In the genomic region with DNA sequence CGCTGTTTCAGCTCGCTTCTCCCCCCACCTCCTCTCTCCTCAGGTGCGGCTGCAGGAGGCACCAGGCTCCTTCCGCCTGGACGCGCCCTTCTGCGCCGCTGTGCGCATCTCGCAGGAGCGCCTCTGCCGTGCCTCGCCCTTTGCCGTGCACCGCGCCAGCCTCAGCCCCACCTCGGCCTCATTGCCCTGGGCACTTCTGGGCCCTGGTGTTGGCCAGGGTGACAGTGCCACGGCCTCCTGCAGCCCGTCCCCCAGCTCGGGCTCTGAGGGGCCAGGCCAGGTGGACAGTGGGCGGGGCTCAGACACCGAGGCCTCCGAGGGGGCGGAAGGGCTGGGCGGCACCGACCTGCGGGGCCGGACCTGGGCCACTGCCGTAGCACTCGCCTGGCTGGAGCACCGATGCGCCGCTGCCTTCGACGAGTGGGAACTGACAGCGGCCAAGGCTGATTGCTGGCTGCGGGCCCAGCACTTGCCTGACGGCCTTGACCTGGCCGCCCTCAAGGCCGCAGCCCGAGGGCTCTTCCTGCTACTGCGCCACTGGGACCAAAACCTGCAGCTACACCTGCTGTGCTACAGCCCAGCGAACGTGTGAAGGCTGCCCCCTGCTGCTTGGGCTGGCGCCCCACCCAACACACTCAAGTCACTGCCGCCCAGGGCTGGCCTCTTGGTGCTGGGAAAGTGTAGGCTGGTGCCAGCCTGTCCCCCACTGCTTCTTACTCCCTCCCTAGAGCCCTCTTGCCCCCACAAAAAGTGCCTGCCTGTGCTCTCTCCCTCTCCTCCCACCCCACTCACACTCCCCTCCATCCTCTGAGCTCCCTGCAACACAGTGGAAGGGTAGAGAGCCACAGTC, we compare ENCODE assay signal across 9 cellular contexts. TPM values are rescaled to one million over a fixed set of nuclear protein-coding genes. Genes with fewer than 3 reads are reported as not detected.
A peak's percentile ranks its signal among the peaks of the same experiment; 100 is the strongest.
DNase-seq lines count a peak whose midpoint lies in the region; TF ChIP-seq lines count a peak whose summit lies in the region.
"Had no signal": no experiment of that assay in that cellular context is flagged by ENCODE, and none has a peak within 500 bp of the region (broad histone marks: within the 10 kb centered on the region; RNA-seq: fewer than 3 reads in every experiment).

No MANE protein-coding gene starts in this region.

- 76 to 89% methylated on average over 35 to 46 of the region's 46 CpGs for WGBS in endodermal cell (ENCODE audit: insufficient coverage in 1 of 2, insufficient read length in 1 of 2), 2 experiments

- H3K27me3 ChIP-seq in endodermal cell (ENCODE audit: control insufficient read depth, insufficient read depth, low read length, poor library complexity, severe bottlenecking) = peaks cover 10% of the 10 kb centered on the region

- H3K9me3 ChIP-seq in endodermal cell (ENCODE audit: control insufficient read depth, low read length) = no peaks in the 10 kb centered on the region

- peaks cover 27% of the 10 kb centered on the region for H3K27me3 Mint-ChIP-seq in endodermal cell (ENCODE audit: insufficient read depth)
- H3K27me3 Mint-ChIP-seq in osteocyte (ENCODE audit: unreplicated experiment) = no peaks in the 10 kb centered on the region

- H3K36me3 Mint-ChIP-seq in endodermal cell (ENCODE audit: low read depth) (peaks cover 22% of the 10 kb centered on the region), osteocyte (ENCODE audit: unreplicated experiment) (peaks cover 25% of the 10 kb centered on the region)

- TF ChIP-seq CTCF in endodermal cell (conservative IDR thresholded peaks at IDR 0.05) = peak; percentile 46
- peak; percentile 14 for TF ChIP-seq CTCF in osteocyte (IDR thresholded peaks at IDR 0.05)

- H3K4me3 ChIP-seq in endodermal cell (ENCODE audit: low read length) = no peak overlapping the region

- H3K27ac ChIP-seq in endodermal cell (ENCODE audit: low read depth, low read length) = no peak overlapping the region

- no peak overlapping the region for H3K9ac ChIP-seq in endodermal cell (ENCODE audit: extremely low read depth, low read length, poor library complexity, severe bottlenecking)

- H3K9me3 Mint-ChIP-seq in endodermal cell (no peaks in the 10 kb centered on the region), osteocyte (ENCODE audit: unreplicated experiment) (no peaks in the 10 kb centered on the region)

- H3K4me3 Mint-ChIP-seq in endodermal cell = no peak overlapping the region
- H3K4me3 Mint-ChIP-seq in osteocyte (ENCODE audit: unreplicated experiment) = no peak overlapping the region

- H3K27ac Mint-ChIP-seq in endodermal cell (no peak overlapping the region), osteocyte (ENCODE audit: unreplicated experiment) (no peak overlapping the region)

- DNase-seq in EH (ENCODE audit: low read depth) (peak; percentile 28), NCI-H1105 treated with DMSO at 0.1 percent for 48 hours (lab: John Stamatoyannopoulos, UW) (peak; percentile 95), endodermal cell (peak; percentile 73), osteocyte (ENCODE audit: extremely low spot score, unreplicated experiment) (no peak), RKO (ENCODE audit: low spot score) (no peak), hippocampal formation (lab: John Stamatoyannopoulos, UW) (no peak), NCI-H345 (lab: John Stamatoyannopoulos, UW) (no peak), middle frontal gyrus (ENCODE audit: extremely low spot score, low spot score) (no peak)

- H3K36me3 ChIP-seq in endodermal cell (ENCODE audit: control insufficient read depth, insufficient read depth, low read length) = peaks cover 26% of the 10 kb centered on the region

- H3K4me1 Mint-ChIP-seq in endodermal cell = no peaks in the 10 kb centered on the region
- no peaks in the 10 kb centered on the region for H3K4me1 Mint-ChIP-seq in osteocyte (ENCODE audit: unreplicated experiment)

- no peaks in the 10 kb centered on the region for H3K4me1 ChIP-seq in endodermal cell (ENCODE audit: control insufficient read depth, insufficient read depth, low read length)

RNA-seq across cellular contexts. Expression of gene ALG3, which starts 7.1 kb away (rescaled TPM):
- 10 to 100 TPM; 37.3 to 42.5 TPM for total RNA-seq in endodermal cell
- 36.7 TPM for polyA plus RNA-seq in endodermal cell (2013, experiment 1 of 2)
- polyA plus RNA-seq in endodermal cell (2013, experiment 2 of 2) = 27.1 TPM
- total RNA-seq in osteocyte = 38.2 and 40.7 TPM in 2 replicates

RNA-seq across cellular contexts. Expression of gene EEF1AKMT4, which starts 7.8 kb away (rescaled TPM):
- 1 to 10 TPM; 4.5 to 5.2 TPM for total RNA-seq in endodermal cell
- polyA plus RNA-seq in endodermal cell (2013, experiment 1 of 2) = 3.1 TPM
- 1.9 TPM for polyA plus RNA-seq in endodermal cell (2013, experiment 2 of 2)
- 3.9 and 4.5 TPM in 2 replicates for total RNA-seq in osteocyte

RNA-seq across cellular contexts. Expression of gene VWA5B2, which starts 12.3 kb away (rescaled TPM):
- under 1 TPM; 0.62 to 0.97 TPM for total RNA-seq in endodermal cell
- 0.18 TPM for polyA plus RNA-seq in endodermal cell (2013, experiment 1 of 2)
- 0.21 TPM for polyA plus RNA-seq in endodermal cell (2013, experiment 2 of 2)
- 0.11 TPM in 1 of 2 replicates, not detected in the other for total RNA-seq in osteocyte

RNA-seq across cellular contexts. Expression of gene CAMK2N2, which starts 19.7 kb away (rescaled TPM):
- total RNA-seq in endodermal cell (1 to 10 TPM in 1 of 2 donors, under 1 TPM in 1; 0.33 to 1.8 TPM), osteocyte (1.8 and 2.0 TPM in 2 replicates)
- polyA plus RNA-seq in endodermal cell (2013, experiment 1 of 2) = 4.8 TPM
- polyA plus RNA-seq in endodermal cell (2013, experiment 2 of 2) = 3.8 TPM
- total RNA-seq: mononuclear cell had no signal

RNA-seq across cellular contexts. Expression of gene ECE2, which starts 34.1 kb away (rescaled TPM):
- not detected for total RNA-seq in endodermal cell
- not detected for polyA plus RNA-seq in endodermal cell (2013, experiment 1 of 2)
- not detected for polyA plus RNA-seq in endodermal cell (2013, experiment 2 of 2)
- not detected in 2 replicates for total RNA-seq in osteocyte
- total RNA-seq: mononuclear cell had no signal

Comparison
In these comparisons a context has a peak if more than half of its experiments do, and no peak if none do; other contexts are left out.
1. DNase-seq: peak in EH (single experiment), NCI-H1105 treated with DMSO at 0.1 percent for 48 hours (single experiment) and endodermal cell (single experiment); none in osteocyte (single experiment), RKO (single experiment), hippocampal formation (0 of 2), NCI-H345 (single experiment) and middle frontal gyrus (single experiment).